In genomic region chr4:2068198-2068470, GRCh38 we compare ENCODE assay signal across 19 cellular contexts.
"Had no signal": no experiment of that assay in that cellular context is flagged by ENCODE, and none has a peak within 500 bp of the region (broad histone marks: within the 10 kb centered on the region; RNA-seq: fewer than 3 reads in every experiment).

No MANE protein-coding gene starts in this region.

- H3K27me3 Mint-ChIP-seq: activated CD8-positive, alpha-beta memory T cell treated with anti-CD3 and anti-CD28 coated beads, Interleukin-2, amount 10 ng/mL, durations not matched to agents 7 days and 5 days; activated T-cell treated with anti-CD3 and anti-CD28 coated beads, Interleukin-2, amount 50 U/mL, for 24 hours had no signal

- H3K27me3 ChIP-seq: brain microvascular endothelial cell, vagina had no signal

- H3K4me1 Mint-ChIP-seq: activated CD8-positive, alpha-beta memory T cell treated with anti-CD3 and anti-CD28 coated beads, Interleukin-2, amount 10 ng/mL, durations not matched to agents 7 days and 5 days; endodermal cell; T-cell had no signal

- DNase-seq: activated CD4-positive, alpha-beta T cell treated with anti-CD3 and anti-CD28 coated beads, Interleukin-2, amount 50 U/mL, for 4 hours; activated CD8-positive, alpha-beta memory T cell treated with anti-CD3 and anti-CD28 coated beads, Interleukin-2, amount 10 ng/mL, durations not matched to agents 7 days and 5 days; activated T-cell treated with anti-CD3 and anti-CD28 coated beads, Interleukin-2, amount 50 U/mL, for 24 hours; brain microvascular endothelial cell; erythroblast; midbrain; retina; stimulated activated CD4-positive, alpha-beta T cell treated with anti-CD3 and anti-CD28 coated beads, Interleukin-15, amount 100 ng/mL, for 24 hours; stimulated activated CD4-positive, alpha-beta T cell treated with anti-CD3 and anti-CD28 coated beads, Interleukin-4, amount 100 ng/mL, for 24 hours; stimulated activated naive CD4-positive, alpha-beta T cell; T-cell; T-helper 9 cell had no signal

- H3K27ac Mint-ChIP-seq: activated CD8-positive, alpha-beta memory T cell treated with anti-CD3 and anti-CD28 coated beads, Interleukin-2, amount 10 ng/mL, durations not matched to agents 7 days and 5 days; activated naive CD4-positive, alpha-beta T cell treated with anti-CD3 and anti-CD28 coated beads, Interleukin-2, amount 50 U/mL, for 72 hours; activated T-cell treated with anti-CD3 and anti-CD28 coated beads, Interleukin-2, amount 50 U/mL, for 24 hours; endodermal cell; T-cell had no signal

- FAIRE-seq: islet of Langerhans had no signal

- H3K9me3 ChIP-seq: gastroesophageal sphincter, tibial artery, vagina had no signal

- H3K9me3 Mint-ChIP-seq: activated naive CD4-positive, alpha-beta T cell treated with anti-CD3 and anti-CD28 coated beads, Interleukin-2, amount 50 U/mL, for 72 hours; activated T-cell treated with anti-CD3 and anti-CD28 coated beads, Interleukin-2, amount 50 U/mL, for 24 hours; endodermal cell; T-cell had no signal

- H3K36me3 Mint-ChIP-seq: activated CD8-positive, alpha-beta memory T cell treated with anti-CD3 and anti-CD28 coated beads, Interleukin-2, amount 10 ng/mL, durations not matched to agents 7 days and 5 days; activated naive CD4-positive, alpha-beta T cell treated with anti-CD3 and anti-CD28 coated beads, Interleukin-2, amount 50 U/mL, for 72 hours; T-cell had no signal

- ATAC-seq: activated CD4-positive, CD25-positive, alpha-beta regulatory T cell treated with anti-CD3 and anti-CD28 coated beads, Interleukin-2, amount 50 U/mL, for 24 hours; activated CD8-positive, alpha-beta memory T cell treated with anti-CD3 and anti-CD28 coated beads, Interleukin-2, amount 10 ng/mL, durations not matched to agents 7 days and 5 days; activated naive CD4-positive, alpha-beta T cell treated with anti-CD3 and anti-CD28 coated beads, Interleukin-2, amount 50 U/mL, for 72 hours; gastroesophageal sphincter; T-cell had no signal

- H3K36me3 ChIP-seq: brain microvascular endothelial cell, gastroesophageal sphincter, tibial artery, vagina had no signal

- H3K4me1 ChIP-seq: gastroesophageal sphincter, tibial artery, vagina had no signal

- H3K4me3 Mint-ChIP-seq: activated CD8-positive, alpha-beta memory T cell treated with anti-CD3 and anti-CD28 coated beads, Interleukin-2, amount 10 ng/mL, durations not matched to agents 7 days and 5 days; activated T-cell treated with anti-CD3 and anti-CD28 coated beads, Interleukin-2, amount 50 U/mL, for 24 hours; endodermal cell; T-cell had no signal

- H3K27ac ChIP-seq: brain microvascular endothelial cell, gastroesophageal sphincter, tibial artery, vagina had no signal

- H3K4me3 ChIP-seq: gastroesophageal sphincter, tibial artery, vagina had no signal
